14 cellular contexts compared by ENCODE assay signal in genomic region chr19:30001794-30002193, GRCh38. TPM values are rescaled to one million over a fixed set of nuclear protein-coding genes. Genes with fewer than 3 reads are reported as not detected.
DNase-seq lines count a peak whose midpoint lies in the region; ATAC-seq and TF ChIP-seq lines count a peak whose summit lies in the region.
"Had no signal": no experiment of that assay in that cellular context is flagged by ENCODE, and none has a peak within 500 bp of the region (broad histone marks: within the 10 kb centered on the region; RNA-seq: fewer than 3 reads in every experiment).

No MANE protein-coding gene starts in this region.

- no peak overlapping the region for H3K4me3 ChIP-seq in HEK293 (ENCODE audit: low read depth, low read length)
- H3K4me3 ChIP-seq in endodermal cell (ENCODE audit: low read length) = peak overlapping the region; percentile 31

- DNase-seq in OCI-M1 (lab: John Stamatoyannopoulos, UW) (peak; percentile 22), endodermal cell (no peak), progenitor cell of endocrine pancreas (ENCODE audit: low spot score, unreplicated experiment) (no peak), NCI-H82 (lab: John Stamatoyannopoulos, UW) (no peak)
- DNase-seq: activated CD4-positive, alpha-beta T cell treated with anti-CD3 and anti-CD28 coated beads, Interleukin-2, amount 10 ng/mL, durations not matched to agents 7 days and 5 days; aorta; hippocampal formation; substantia nigra had no signal

- peaks cover 18% of the 10 kb centered on the region for H3K36me3 Mint-ChIP-seq in endodermal cell (ENCODE audit: low read depth)
- peaks cover 37% of the 10 kb centered on the region for H3K36me3 Mint-ChIP-seq in progenitor cell of endocrine pancreas (ENCODE audit: insufficient read depth)

- H3K4me3 Mint-ChIP-seq in endodermal cell (peak overlapping the region; percentile 5), progenitor cell of endocrine pancreas (ENCODE audit: low read depth) (no peak overlapping the region)
- H3K4me3 Mint-ChIP-seq: activated CD4-positive, alpha-beta T cell treated with anti-CD3 and anti-CD28 coated beads, Interleukin-2, amount 10 ng/mL, durations not matched to agents 7 days and 5 days; activated T-helper 1 cell treated with anti-CD3 and anti-CD28 coated beads, Interleukin-12 subunit alpha, Interleukin-12 subunit beta, Interleukin-2, Interleukin-4 antibody, amounts not matched to agents 30 ng/mL and 10 ng/mL and 1 ng/mL, durations not matched to agents 14 hours and 24 hours and 36 hours; T-helper 1 cell treated with Interleukin-12 subunit alpha and Interleukin-12 subunit beta and Interleukin-4 antibody, amounts not matched to agents 30 μg/mL and 1 μg/mL, for 36 hours had no signal

- H3K27ac Mint-ChIP-seq in endodermal cell (peak overlapping the region; percentile 68), progenitor cell of endocrine pancreas (peak overlapping the region; percentile 67)
- H3K27ac Mint-ChIP-seq: activated CD4-positive, alpha-beta T cell treated with anti-CD3 and anti-CD28 coated beads, Interleukin-2, amount 10 ng/mL, durations not matched to agents 7 days and 5 days; activated T-helper 1 cell treated with anti-CD3 and anti-CD28 coated beads, Interleukin-12 subunit alpha, Interleukin-12 subunit beta, Interleukin-2, Interleukin-4 antibody, amounts not matched to agents 30 ng/mL and 10 ng/mL and 1 ng/mL, durations not matched to agents 14 hours and 24 hours and 36 hours; T-helper 1 cell treated with Interleukin-12 subunit alpha and Interleukin-12 subunit beta and Interleukin-4 antibody, amounts not matched to agents 30 μg/mL and 1 μg/mL, for 36 hours had no signal

- POLR2A ChIA-PET in HEK293 (lab: Yijun Ruan, JAX) = no interaction called here

- H3K36me3 ChIP-seq in HEK293 (ENCODE audit: control insufficient read depth in 2 of 2, insufficient read depth in 1 of 2, low read length in 2 of 2) = peaks cover 5 to 34% of the 10 kb centered on the region in 2 experiments
- peaks cover 21% of the 10 kb centered on the region for H3K36me3 ChIP-seq in endodermal cell (ENCODE audit: control insufficient read depth, insufficient read depth, low read length)

- H3K4me1 ChIP-seq in HEK293 (ENCODE audit: control insufficient read depth, insufficient read depth, low read length) = peaks cover 36% of the 10 kb centered on the region
- H3K4me1 ChIP-seq in endodermal cell (ENCODE audit: control insufficient read depth, insufficient read depth, low read length) = no peaks in the 10 kb centered on the region

- CTCF ChIA-PET in HEK293 (lab: Yijun Ruan, JAX) = interaction anchor here (0.5 to 2.6 kb wide), 8 partner anchors 10 to 131 kb away, joined by 3 to 13 read pairs (median 4); no protein-coding TSS in a partner anchor

- H3K9me3 Mint-ChIP-seq in endodermal cell = peaks cover 14% of the 10 kb centered on the region
- H3K9me3 Mint-ChIP-seq in progenitor cell of endocrine pancreas (ENCODE audit: low read depth) = peaks cover 21% of the 10 kb centered on the region

- TF ChIP-seq CTCF in HEK293 (tag by site-specific recombination; IDR thresholded peaks at IDR 0.05) (0 out of 2 replicates have a peak, but pooled peaks have one; percentile 20), endodermal cell (conservative IDR thresholded peaks at IDR 0.05) (peak; percentile 56), progenitor cell of endocrine pancreas (IDR thresholded peaks at IDR 0.05; ENCODE audit: unreplicated experiment) (peak; percentile 31)

- peaks cover 11% of the 10 kb centered on the region for H3K9me3 ChIP-seq in HEK293 (ENCODE audit: control insufficient read depth, insufficient read depth, low read depth, low read length)
- peaks cover 14% of the 10 kb centered on the region for H3K9me3 ChIP-seq in endodermal cell (ENCODE audit: control insufficient read depth, low read length)
- H3K9me3 ChIP-seq: Caco-2 had no signal

- no peak overlapping the region for H3K9ac ChIP-seq in endodermal cell (ENCODE audit: extremely low read depth, low read length, poor library complexity, severe bottlenecking)

- H3K27me3 Mint-ChIP-seq in endodermal cell (ENCODE audit: insufficient read depth) (no peaks in the 10 kb centered on the region), progenitor cell of endocrine pancreas (no peaks in the 10 kb centered on the region)
- H3K27me3 Mint-ChIP-seq: activated CD4-positive, alpha-beta T cell treated with anti-CD3 and anti-CD28 coated beads, Interleukin-2, amount 10 ng/mL, durations not matched to agents 7 days and 5 days had no signal

- peaks cover 14% of the 10 kb centered on the region for H3K4me1 Mint-ChIP-seq in endodermal cell
- peaks cover 16% of the 10 kb centered on the region for H3K4me1 Mint-ChIP-seq in progenitor cell of endocrine pancreas (ENCODE audit: low read depth)

- H3K27ac ChIP-seq in HEK293 (ENCODE audit: extremely low read depth, low read depth, low read length) (no peak overlapping the region), endodermal cell (ENCODE audit: low read depth, low read length) (no peak overlapping the region)

- ATAC-seq in HG03571 (IDR thresholded peaks at IDR 0.05; ENCODE audit: unreplicated experiment) = no peak
- no peak for ATAC-seq in GM21737 (IDR thresholded peaks at IDR 0.05; ENCODE audit: unreplicated experiment)

- no peaks in the 10 kb centered on the region for H3K27me3 ChIP-seq in endodermal cell (ENCODE audit: control insufficient read depth, insufficient read depth, low read length, poor library complexity, severe bottlenecking)

- 60 to 96% methylated on average over 2 to 3 of the region's 4 CpGs for WGBS in endodermal cell (ENCODE audit: insufficient coverage in 1 of 2, insufficient read length in 1 of 2), 2 experiments

TF ChIP-seq in HEK293, 187 proteins besides CTCF, POLR2A, EP300 and RAD21:
- TF ChIP-seq ZNF121 (tag by site-specific recombination; IDR thresholded peaks at IDR 0.05) = no peak
- TF ChIP-seq KLF16 (tag by site-specific recombination; IDR thresholded peaks at IDR 0.05) = no peak
- no peak for TF ChIP-seq KLF1 (tag by site-specific recombination; IDR thresholded peaks at IDR 0.05)
- TF ChIP-seq ZFP41 (tag by site-specific recombination; IDR thresholded peaks at IDR 0.05; ENCODE audit: borderline replicate concordance) = no peak
- TF ChIP-seq YY1 (tag by site-specific recombination; IDR thresholded peaks at IDR 0.05) = no peak
- no peak for TF ChIP-seq BCL11A (tag by site-specific recombination; IDR thresholded peaks at IDR 0.05; ENCODE audit: low read depth)
- TF ChIP-seq ZNF132 (tag by site-specific recombination; IDR thresholded peaks at IDR 0.05; ENCODE audit: borderline replicate concordance) = no peak
- TF ChIP-seq MEIS1 (CRISPR knock-in tag; IDR thresholded peaks at IDR 0.05; ENCODE audit: borderline replicate concordance) = no peak
- no peak for TF ChIP-seq REPIN1 (tag by site-specific recombination; IDR thresholded peaks at IDR 0.05; ENCODE audit: low read depth)
- TF ChIP-seq SP7 (tag by site-specific recombination; IDR thresholded peaks at IDR 0.05) = no peak
- no peak for TF ChIP-seq ZNF302 (tag by site-specific recombination; IDR thresholded peaks at IDR 0.05; ENCODE audit: low read depth)
- no peak for TF ChIP-seq ZNF146 (tag by site-specific recombination; IDR thresholded peaks at IDR 0.05)
- no peak for TF ChIP-seq ZNF18 (tag by site-specific recombination; IDR thresholded peaks at IDR 0.05)
- TF ChIP-seq HOXA7 (CRISPR knock-in tag; IDR thresholded peaks at IDR 0.05; ENCODE audit: borderline replicate concordance) = no peak

RNA-seq across cellular contexts. Expression of gene URI1, which starts 59.8 kb away (rescaled TPM):
- total RNA-seq in endodermal cell (10 to 100 TPM; 49.6 to 59.7 TPM), progenitor cell of endocrine pancreas (56.3 and 58.4 TPM in 2 replicates)
- polyA plus RNA-seq in endodermal cell (2013, experiment 1 of 2) = 65.3 TPM
- 59.5 TPM for polyA plus RNA-seq in endodermal cell (2013, experiment 2 of 2)
